Comparison of ENCODE assay signal across 8 cellular contexts in genomic region chr16:58814348-58814801, GRCh38.
A peak's percentile ranks its signal among the peaks of the same experiment; 100 is the strongest.
DNase-seq lines count a peak whose midpoint lies in the region; ATAC-seq and TF ChIP-seq lines count a peak whose summit lies in the region.

No MANE protein-coding gene starts in this region.

- H3K4me3 Mint-ChIP-seq in activated T-cell treated with anti-CD3 and anti-CD28 coated beads, Interleukin-2, amount 50 U/mL, for 4 hours = peak overlapping the region; percentile 33
- H3K4me3 Mint-ChIP-seq in nephron progenitor cell = peak overlapping the region; percentile 84

- intact Hi-C loops in uterus (cut with DNase I; ENCODE audit: low total_unique reads) = no loop called here

- no peaks in the 10 kb centered on the region for H3K4me1 Mint-ChIP-seq in activated T-cell treated with anti-CD3 and anti-CD28 coated beads, Interleukin-2, amount 50 U/mL, for 4 hours (ENCODE audit: low read depth)
- H3K4me1 Mint-ChIP-seq in nephron progenitor cell = peaks cover 26% of the 10 kb centered on the region

- TF ChIP-seq POLR2A in uterus (IDR thresholded peaks at IDR 0.05) = no peak

- peaks cover 10% of the 10 kb centered on the region for H3K27me3 Mint-ChIP-seq in activated T-cell treated with anti-CD3 and anti-CD28 coated beads, Interleukin-2, amount 50 U/mL, for 4 hours (ENCODE audit: low read depth)
- peaks cover 4% of the 10 kb centered on the region for H3K27me3 Mint-ChIP-seq in nephron progenitor cell (ENCODE audit: low read depth, poor library complexity)

- DNase-seq in AG08395 (ENCODE audit: low spot score) (peak; percentile 74), NCI-H748 (lab: John Stamatoyannopoulos, UW; ENCODE audit: unreplicated experiment) (peak; percentile 38), foreskin fibroblast (peak; percentile 21 to 71), nephron progenitor cell (peak; percentile 63), uterus (peak; percentile 21 to 28)
- DNase-seq in activated T-cell treated with anti-CD3 and anti-CD28 coated beads, Interleukin-2, amount 50 U/mL, for 4 hours = no peak

- H3K27ac ChIP-seq in uterus = no peak overlapping the region

- peak; percentile 84 for ATAC-seq in HG02938 (IDR thresholded peaks at IDR 0.05; ENCODE audit: unreplicated experiment)
- ATAC-seq in activated T-cell treated with anti-CD3 and anti-CD28 coated beads, Interleukin-2, amount 50 U/mL, for 4 hours = peak; percentile 38 to 51

- no peaks in the 10 kb centered on the region for H3K9me3 ChIP-seq in uterus

- no peaks in the 10 kb centered on the region for H3K27me3 ChIP-seq in uterus

- no peaks in the 10 kb centered on the region for H3K9me3 Mint-ChIP-seq in activated T-cell treated with anti-CD3 and anti-CD28 coated beads, Interleukin-2, amount 50 U/mL, for 4 hours
- H3K9me3 Mint-ChIP-seq in nephron progenitor cell = no peaks in the 10 kb centered on the region

- H3K27ac Mint-ChIP-seq in nephron progenitor cell = peak overlapping the region; percentile 60

- H3K36me3 Mint-ChIP-seq in activated T-cell treated with anti-CD3 and anti-CD28 coated beads, Interleukin-2, amount 50 U/mL, for 4 hours (ENCODE audit: insufficient read depth) = no peaks in the 10 kb centered on the region
- H3K36me3 Mint-ChIP-seq in nephron progenitor cell (ENCODE audit: low read depth) = no peaks in the 10 kb centered on the region

- H3K36me3 ChIP-seq in uterus = no peaks in the 10 kb centered on the region

- peak overlapping the region; percentile 43 to 48 for H3K4me3 ChIP-seq in foreskin fibroblast (ENCODE audit: low read depth in 1 of 2, low read length in 2 of 2)
- no peak overlapping the region for H3K4me3 ChIP-seq in uterus

- no peaks in the 10 kb centered on the region for H3K4me1 ChIP-seq in uterus

- peak; percentile 73 for TF ChIP-seq CTCF in GM12874 (IDR thresholded peaks at IDR 0.05; ENCODE audit: insufficient read depth, low read depth, low read length)
- peak; percentile 87 for TF ChIP-seq CTCF in foreskin fibroblast (IDR thresholded peaks at IDR 0.05; ENCODE audit: low read depth, low read length)
- peak; percentile 94 for TF ChIP-seq CTCF in nephron progenitor cell (IDR thresholded peaks at IDR 0.05)
- peak; percentile 52 to 84 (median 68) for TF ChIP-seq CTCF in uterus (IDR thresholded peaks at IDR 0.05)

Comparison
In these comparisons a context has a peak if more than half of its experiments do, and no peak if none do; other contexts are left out.
1. H3K4me3 ChIP-seq: peak in foreskin fibroblast (2 of 2); none in uterus (0 of 2).
2. Peak in every context shown above with its lines, with median percentiles within 50 percentile points of each other: CTCF ChIP-seq.